In the genomic region with DNA sequence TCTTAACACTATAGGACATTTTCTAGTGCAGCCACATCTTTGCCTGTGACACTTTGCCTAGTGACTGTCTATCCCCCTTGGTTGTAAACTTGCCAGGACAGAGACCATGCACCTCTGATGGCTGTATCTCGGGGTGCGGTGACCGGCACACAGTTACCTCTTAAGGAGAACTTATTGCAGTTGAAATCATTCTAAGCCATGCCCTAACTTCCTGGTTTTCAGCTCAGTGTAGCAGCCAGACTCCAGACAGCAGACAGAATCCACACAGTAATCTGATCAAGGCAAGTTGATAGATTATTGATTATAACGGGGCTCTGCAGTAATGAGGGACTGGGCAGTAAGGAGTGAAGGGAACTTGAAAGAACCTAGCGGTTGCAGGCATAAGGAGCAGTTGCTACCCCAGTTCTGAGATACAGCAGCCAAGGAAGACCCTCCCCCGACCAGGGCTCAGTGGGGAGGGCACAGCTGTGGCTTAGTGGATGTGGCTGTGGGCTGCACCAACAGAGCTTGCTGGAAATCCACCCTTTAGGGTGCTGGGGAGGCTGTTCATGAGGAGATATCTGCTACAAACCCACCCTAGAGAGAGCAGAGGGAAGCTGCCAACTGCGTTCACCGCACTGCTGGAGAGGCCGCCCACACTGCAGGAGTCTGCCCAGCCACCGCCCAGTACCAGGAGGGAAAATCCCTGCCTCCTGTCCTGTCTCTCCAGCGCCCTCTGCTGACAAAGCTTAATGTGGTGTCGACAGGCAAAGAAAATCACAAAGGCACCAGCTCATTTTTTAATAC, we compare ENCODE assay signal across 8 cellular contexts. TPM values are rescaled to one million over a fixed set of nuclear protein-coding genes. Genes with fewer than 3 reads are reported as not detected.
A peak's percentile ranks its signal among the peaks of the same experiment; 100 is the strongest.
DNase-seq lines count a peak whose midpoint lies in the region; ATAC-seq lines count a peak whose summit lies in the region.

No MANE protein-coding gene starts in this region.

- peak; percentile 61 for ATAC-seq in HG03095 (IDR thresholded peaks at IDR 0.05; ENCODE audit: unreplicated experiment)
- ATAC-seq in GM18873 (IDR thresholded peaks at IDR 0.05; ENCODE audit: low FRiP score, unreplicated experiment): no peak

- peak; percentile 92 for DNase-seq in GM03348 (ENCODE audit: low spot score)
- DNase-seq in NCI-H510A (lab: John Stamatoyannopoulos, UW): peak; percentile 78
- peak; percentile 83 to 91 for DNase-seq in activated CD4-positive, alpha-beta T cell treated with anti-CD3 and anti-CD28 coated beads for 24 hours (ENCODE audit: low read depth in 2 of 2)
- peak; percentile 77 for DNase-seq in cerebellum (ENCODE audit: low spot score)
- peak; percentile 91 for DNase-seq in left kidney (ENCODE audit: low read depth, low spot score)
- DNase-seq in stimulated activated CD4-positive, alpha-beta T cell treated with anti-CD3 and anti-CD28 coated beads, Interleukin-4, amount 100 ng/mL, for 4 hours: peak; percentile 78 to 85

RNA-seq across cellular contexts. Expression of a gene that starts 58.2 kb away (rescaled TPM):
- 6.0 TPM for total RNA-seq in cerebellum
